Comparison of ENCODE assay signal across 13 cellular contexts in the genomic region with DNA sequence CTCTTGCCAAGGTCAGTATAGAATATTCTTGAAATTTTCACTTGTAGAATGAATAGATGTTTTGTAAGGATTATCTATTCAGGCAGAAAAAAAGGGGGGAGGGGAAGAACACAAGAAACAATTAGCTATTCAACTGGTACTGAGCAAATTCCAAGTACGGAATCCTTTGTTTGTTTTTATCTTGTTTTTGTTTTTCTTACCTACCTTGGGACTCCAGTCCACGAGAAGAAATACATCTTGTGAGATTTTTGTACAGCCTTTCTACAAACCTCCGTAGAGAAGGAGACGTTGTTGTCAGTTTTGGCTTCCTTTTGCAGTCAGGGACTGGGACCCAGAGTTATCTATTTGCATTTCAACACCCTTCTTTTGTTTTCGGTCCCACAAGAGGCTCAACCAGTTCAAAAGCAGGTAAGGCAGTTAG. TPM values are rescaled to one million over a fixed set of nuclear protein-coding genes. Genes with fewer than 3 reads are reported as not detected.
DNase-seq lines count a peak whose midpoint lies in the region; ATAC-seq, FAIRE-seq and TF ChIP-seq lines count a peak whose summit lies in the region.
"Had no signal": no experiment of that assay in that cellular context is flagged by ENCODE, and none has a peak within 500 bp of the region (broad histone marks: within the 10 kb centered on the region; RNA-seq: fewer than 3 reads in every experiment).

No MANE protein-coding gene starts in this region.

- H3K9ac ChIP-seq in H9 (ENCODE audit: extremely low read depth, insufficient read length, low read length): peak overlapping the region; percentile 41

- TF ChIP-seq CTCF in H9 (conservative IDR thresholded peaks at IDR 0.05) (no peak), bronchial epithelial cell (IDR thresholded peaks at IDR 0.05; ENCODE audit: insufficient read depth, low read length, severe bottlenecking) (no peak)

- no peak for DNase-seq in H9
- peak; percentile 26 for DNase-seq in bronchial epithelial cell (ENCODE audit: low read depth)
- peak; percentile 83 for DNase-seq in inferior parietal cortex (ENCODE audit: extremely low spot score)
- DNase-seq in superior temporal gyrus (ENCODE audit: extremely low spot score): peak; percentile 92
- DNase-seq in posterior vena cava (ENCODE audit: low spot score): no peak
- no peak for DNase-seq in amniotic stem cell (lab: John Stamatoyannopoulos, UW)
- DNase-seq: activated naive CD8-positive, alpha-beta T cell treated with anti-CD3 and anti-CD28 coated beads, Interleukin-2, amount 10 ng/mL, durations not matched to agents 7 days and 5 days; gastrocnemius medialis; lower lobe of right lung; NCI-H1105 treated with DMSO at 0.1 percent for 48 hours; NCI-H69; psoas muscle had no signal

- H3K27ac ChIP-seq in H9 (ENCODE audit: insufficient read length, low read depth, low read length): peak overlapping the region; percentile 38
- H3K27ac ChIP-seq: gastrocnemius medialis, lower lobe of right lung, psoas muscle had no signal

- peak overlapping the region; percentile 86 to 98 (median 97) for H3K27ac Mint-ChIP-seq in H9
- H3K27ac Mint-ChIP-seq: activated naive CD8-positive, alpha-beta T cell treated with anti-CD3 and anti-CD28 coated beads, Interleukin-2, amount 10 ng/mL, durations not matched to agents 7 days and 5 days had no signal

- peaks cover 5 to 10% (median 7%) of the 10 kb centered on the region in 3 experiments; a peak in 6 of 7 replicates for H3K36me3 Mint-ChIP-seq in H9 (ENCODE audit: insufficient read depth in 1 of 3, low read depth in 3 of 3)

- no peaks in the 10 kb centered on the region for H3K27me3 Mint-ChIP-seq in H9 (ENCODE audit: low read depth)
- H3K27me3 Mint-ChIP-seq: activated naive CD8-positive, alpha-beta T cell treated with anti-CD3 and anti-CD28 coated beads, Interleukin-2, amount 10 ng/mL, durations not matched to agents 7 days and 5 days had no signal

- H4K8ac ChIP-seq in H9 (replicated peaks; ENCODE audit: insufficient read length, low read depth, low read length): no peak overlapping the region

- H2BK5ac ChIP-seq in H9 (ENCODE audit: insufficient read length, low read length): no peak overlapping the region

- H4K20me1 ChIP-seq in H9 (ENCODE audit: control insufficient read depth, insufficient read depth, insufficient read length): no peaks in the 10 kb centered on the region

- whole genome bisulfite sequencing in H9 (ENCODE audit: extremely low coverage, insufficient read length, low lambda C conversion rate): no CpG with 5 or more reads among the region's 5 CpGs

- no peaks in the 10 kb centered on the region for H3K9me3 Mint-ChIP-seq in H9

- H3K4me3 ChIP-seq in bronchial epithelial cell (ENCODE audit: low read depth, low read length): no peak overlapping the region
- H3K4me3 ChIP-seq: gastrocnemius medialis, lower lobe of right lung, psoas muscle had no signal

- no peak for ATAC-seq in HG03520 (IDR thresholded peaks at IDR 0.05; ENCODE audit: unreplicated experiment)
- ATAC-seq: gastrocnemius medialis, lower lobe of right lung, psoas muscle had no signal

- H3K18ac ChIP-seq in H9 (ENCODE audit: insufficient read length, low read depth, low read length): no peak overlapping the region

- no peaks in the 10 kb centered on the region for H3K79me1 ChIP-seq in H9 (ENCODE audit: insufficient read depth, low read depth, low read length, poor library complexity, severe bottlenecking)

- no peaks in the 10 kb centered on the region for H3K79me2 ChIP-seq in H9 (ENCODE audit: insufficient read depth, low read length)

- H3T11ph ChIP-seq in H9 (ENCODE audit: low read length): no peak overlapping the region

- H3K27me3 ChIP-seq in H9 (ENCODE audit: insufficient read depth, low read length): no peaks in the 10 kb centered on the region
- H3K27me3 ChIP-seq in bronchial epithelial cell (ENCODE audit: control insufficient read depth, insufficient read depth, low read length): no peaks in the 10 kb centered on the region
- H3K27me3 ChIP-seq: gastrocnemius medialis had no signal

- H2BK20ac ChIP-seq in H9 (ENCODE audit: low read depth, low read length, poor library complexity, severe bottlenecking): no peak overlapping the region

- no peak overlapping the region for H2AK5ac ChIP-seq in H9 (ENCODE audit: insufficient read length, low read length)

- peak overlapping the region; percentile 64 to 79 for H3K4me3 Mint-ChIP-seq in H9
- H3K4me3 Mint-ChIP-seq: activated naive CD8-positive, alpha-beta T cell treated with anti-CD3 and anti-CD28 coated beads, Interleukin-2, amount 10 ng/mL, durations not matched to agents 7 days and 5 days had no signal

- peaks cover 71 to 79% of the 10 kb centered on the region in 2 experiments for H3K4me1 Mint-ChIP-seq in H9

- H4K5ac ChIP-seq in H9 (ENCODE audit: insufficient read length, low read depth, low read length): no peak overlapping the region

- H3K23ac ChIP-seq in H9 (ENCODE audit: insufficient read length, low read depth, low read length): no peak overlapping the region

- no peak overlapping the region for H2AFZ ChIP-seq in H9 (ENCODE audit: low read length)

- no peaks in the 10 kb centered on the region for H3K9me3 ChIP-seq in H9 (ENCODE audit: control insufficient read depth, low read depth, low read length)
- H3K9me3 ChIP-seq: gastrocnemius medialis, lower lobe of right lung, psoas muscle had no signal

- H3K36me3 ChIP-seq in bronchial epithelial cell (ENCODE audit: control insufficient read depth, insufficient read depth, low read length): no peaks in the 10 kb centered on the region
- H3K36me3 ChIP-seq: gastrocnemius medialis, lower lobe of right lung had no signal

- FAIRE-seq in bronchial epithelial cell (lab: Jason Lieb, UNC): no peak

- no peak overlapping the region for H3K14ac ChIP-seq in H9 (ENCODE audit: insufficient read depth, low read length)

- peaks cover 16% of the 10 kb centered on the region for H3K4me1 ChIP-seq in H9 (ENCODE audit: insufficient read depth, low read length)
- H3K4me1 ChIP-seq: gastrocnemius medialis, psoas muscle had no signal

- peak overlapping the region; percentile 69 for H3K4me2 ChIP-seq in H9 (ENCODE audit: insufficient read depth, insufficient read length, low read length)

- no peak overlapping the region for H3K4ac ChIP-seq in H9 (ENCODE audit: low read depth, low read length)

- no peak overlapping the region for H2BK120ac ChIP-seq in H9 (ENCODE audit: low read depth, low read length, poor library complexity, severe bottlenecking)

- H2BK12ac ChIP-seq in H9 (ENCODE audit: insufficient read length, low read depth, low read length): no peak overlapping the region

- no peak overlapping the region for H2BK15ac ChIP-seq in H9 (ENCODE audit: low read depth, low read length)

- H3K56ac ChIP-seq in H9 (ENCODE audit: insufficient read length, low read depth, low read length): no peak overlapping the region

- intact Hi-C loops in posterior vena cava (cut with DNase I): no loop called here

- peaks cover 4% of the 10 kb centered on the region for H3K23me2 ChIP-seq in H9 (ENCODE audit: insufficient read length, low read depth, low read length, poor library complexity, severe bottlenecking)

- no peak overlapping the region for H4K91ac ChIP-seq in H9 (ENCODE audit: insufficient read length, low read depth, low read length)

RNA-seq across cellular contexts. Expression of gene ZNF281, which starts 36.0 kb away (rescaled TPM):
- 71.9 and 75.2 TPM in 2 replicates for total RNA-seq in H9 (2021)
- 16.6 and 18.4 TPM in 2 replicates for total RNA-seq in bronchial epithelial cell
- total RNA-seq in posterior vena cava: 10 to 100 TPM in 1 of 2 donors, 1 to 10 TPM in 1; 8.9 to 12.0 TPM

Comparison
In these comparisons a context has a peak if more than half of its experiments do, and no peak if none do; other contexts are left out.
1. DNase-seq: peak in bronchial epithelial cell (single experiment), inferior parietal cortex (single experiment) and superior temporal gyrus (single experiment); none in H9 (single experiment), posterior vena cava (single experiment) and amniotic stem cell (single experiment).